In genomic region chr4:87025614-87026041, GRCh38 we compare ENCODE assay signal across 12 cellular contexts.
DNase-seq lines count a peak whose midpoint lies in the region; ATAC-seq, FAIRE-seq and TF ChIP-seq lines count a peak whose summit lies in the region.
"Had no signal": no experiment of that assay in that cellular context is flagged by ENCODE, and none has a peak within 500 bp of the region (broad histone marks: within the 10 kb centered on the region; RNA-seq: fewer than 3 reads in every experiment).

No MANE protein-coding gene starts in this region.

- no peak for TF ChIP-seq POLR2A in tibial nerve (IDR thresholded peaks at IDR 0.05)
- no peak for TF ChIP-seq POLR2A in testis (IDR thresholded peaks at IDR 0.05)

- H3K27ac ChIP-seq in tibial nerve (peak overlapping the region in 3 of 4 donors; percentile 5 to 91 (median 88)), kidney (ENCODE audit: low read depth in 2 of 2, low read length in 2 of 2) (peak overlapping the region in 1 of 2 donors; percentile 28), testis (peak overlapping the region in 1 of 2 donors; percentile 57)

- no peak overlapping the region for H3K4me3 Mint-ChIP-seq in activated T-helper 17 cell treated with anti-CD3 and anti-CD28 coated beads, Interleukin-2, amount 50 U/mL, for 72 hours
- H3K4me3 Mint-ChIP-seq: central memory CD8-positive, alpha-beta T cell; stimulated activated naive CD8-positive, alpha-beta T cell treated with anti-CD3 and anti-CD28 coated beads, Interleukin-15, amount 100 ng/mL, for 72 hours had no signal

- 89 to 91% methylated on average over 6 of the region's 6 CpGs for WGBS in tibial nerve, 2 donors
- 88 to 92% methylated on average over 5 to 6 of the region's 6 CpGs for WGBS in testis, 2 donors

- DNase-seq in SW480 (ENCODE audit: low spot score): peak; percentile 52
- no peak for DNase-seq in tibial nerve (ENCODE audit: low spot score in 2 of 2)
- DNase-seq in kidney: no peak
- DNase-seq in testis: no peak
- DNase-seq: activated CD8-positive, alpha-beta memory T cell treated with anti-CD3 and anti-CD28 coated beads for 24 hours; hypothalamus; KG1; stimulated activated naive CD8-positive, alpha-beta T cell treated with anti-CD3 and anti-CD28 coated beads, Interleukin-15, amount 100 ng/mL, for 72 hours had no signal

- intact Hi-C loops in kidney (cut with DNase I) (no loop called here), testis (cut with DNase I; ENCODE audit: low total_unique reads) (no loop called here)

- no peaks in the 10 kb centered on the region for H3K27me3 ChIP-seq in tibial nerve
- no peaks in the 10 kb centered on the region for H3K27me3 ChIP-seq in testis

- no peaks in the 10 kb centered on the region for H3K27me3 Mint-ChIP-seq in activated T-helper 17 cell treated with anti-CD3 and anti-CD28 coated beads, Interleukin-2, amount 50 U/mL, for 72 hours
- H3K27me3 Mint-ChIP-seq: central memory CD8-positive, alpha-beta T cell; stimulated activated naive CD8-positive, alpha-beta T cell treated with anti-CD3 and anti-CD28 coated beads, Interleukin-15, amount 100 ng/mL, for 72 hours had no signal

- FAIRE-seq in kidney (lab: Jason Lieb, UNC): no peak

- H3K9me3 Mint-ChIP-seq in activated T-helper 17 cell treated with anti-CD3 and anti-CD28 coated beads, Interleukin-2, amount 50 U/mL, for 72 hours: no peaks in the 10 kb centered on the region
- H3K9me3 Mint-ChIP-seq: central memory CD8-positive, alpha-beta T cell; stimulated activated naive CD8-positive, alpha-beta T cell treated with anti-CD3 and anti-CD28 coated beads, Interleukin-15, amount 100 ng/mL, for 72 hours had no signal

- peaks cover 30% of the 10 kb centered on the region for H3K4me1 Mint-ChIP-seq in activated T-helper 17 cell treated with anti-CD3 and anti-CD28 coated beads, Interleukin-2, amount 50 U/mL, for 72 hours

- no peaks in the 10 kb centered on the region for H3K9me3 ChIP-seq in tibial nerve
- no peaks in the 10 kb centered on the region for H3K9me3 ChIP-seq in kidney (ENCODE audit: control insufficient read depth in 1 of 2, low read length in 2 of 2)
- no peaks in the 10 kb centered on the region for H3K9me3 ChIP-seq in testis

- H3K27ac Mint-ChIP-seq in activated T-helper 17 cell treated with anti-CD3 and anti-CD28 coated beads, Interleukin-2, amount 50 U/mL, for 72 hours: no peak overlapping the region
- H3K27ac Mint-ChIP-seq: stimulated activated naive CD8-positive, alpha-beta T cell treated with anti-CD3 and anti-CD28 coated beads, Interleukin-15, amount 100 ng/mL, for 72 hours had no signal

- H3K36me3 ChIP-seq in tibial nerve: no peaks in the 10 kb centered on the region
- H3K36me3 ChIP-seq in kidney (ENCODE audit: control insufficient read depth in 1 of 2, insufficient read depth in 2 of 2, low read length in 2 of 2): no peaks in the 10 kb centered on the region
- no peaks in the 10 kb centered on the region for H3K36me3 ChIP-seq in testis (ENCODE audit: low read depth, missing control alignments)

- H3K9ac ChIP-seq in kidney (ENCODE audit: low read length in 2 of 2): no peak overlapping the region

- peaks cover 10% of the 10 kb centered on the region for H3K36me3 Mint-ChIP-seq in activated T-helper 17 cell treated with anti-CD3 and anti-CD28 coated beads, Interleukin-2, amount 50 U/mL, for 72 hours (ENCODE audit: low read depth)

- peak; percentile 74 for ATAC-seq in GM19043 (IDR thresholded peaks at IDR 0.05; ENCODE audit: low read depth, unreplicated experiment)
- peak; percentile 66 for ATAC-seq in HG02798 (IDR thresholded peaks at IDR 0.05; ENCODE audit: poor library complexity, unreplicated experiment)
- no peak for ATAC-seq in activated T-helper 17 cell treated with anti-CD3 and anti-CD28 coated beads, Interleukin-2, amount 50 U/mL, for 72 hours (replicated peaks)
- ATAC-seq: stimulated activated naive CD8-positive, alpha-beta T cell treated with anti-CD3 and anti-CD28 coated beads, Interleukin-15, amount 100 ng/mL, for 72 hours had no signal

- TF ChIP-seq CTCF in tibial nerve (IDR thresholded peaks at IDR 0.05) (no peak), kidney (IDR thresholded peaks at IDR 0.05; ENCODE audit: borderline replicate concordance, extremely low read depth, insufficient read depth) (no peak), testis (IDR thresholded peaks at IDR 0.05) (no peak)

- H3K4me1 ChIP-seq in tibial nerve: peaks cover 3 to 90% (median 59%) of the 10 kb centered on the region in 4 donors
- H3K4me1 ChIP-seq in kidney (ENCODE audit: control insufficient read depth in 1 of 2, insufficient read depth in 1 of 2, low read depth in 1 of 2, low read length in 2 of 2): peaks cover 43 to 54% of the 10 kb centered on the region in 2 donors
- H3K4me1 ChIP-seq in testis: peaks cover 61% of the 10 kb centered on the region

- H3K4me3 ChIP-seq in tibial nerve (no peak overlapping the region), kidney (ENCODE audit: low read length in 2 of 2) (no peak overlapping the region), testis (no peak overlapping the region)

- TF ChIP-seq EP300 in tibial nerve (IDR thresholded peaks at IDR 0.05): no peak
